Comparison of ENCODE assay signal across 8 cellular contexts in genomic region chr12:12719496-12719895, GRCh38. TPM values are rescaled to one million over a fixed set of nuclear protein-coding genes. Genes with fewer than 3 reads are reported as not detected.
DNase-seq lines count a peak whose midpoint lies in the region; ATAC-seq lines count a peak whose summit lies in the region.

No MANE protein-coding gene starts in this region.

- H3K4me3 Mint-ChIP-seq in CD4-positive, CD25-positive, alpha-beta regulatory T cell, result peak overlapping the region; percentile 91 to 99 (median 99)
- H3K4me3 Mint-ChIP-seq in activated CD4-positive, alpha-beta memory T cell treated with anti-CD3 and anti-CD28 coated beads for 36 hours, result peak overlapping the region; percentile 98

- H3K4me3 ChIP-seq in CD4-positive, CD25-positive, alpha-beta regulatory T cell (ENCODE audit: low read depth, low read length), result peak overlapping the region; percentile 100
- H3K4me3 ChIP-seq in HUES6 (ENCODE audit: low read depth, low read length) (peak overlapping the region; percentile 94), iPS-18a (ENCODE audit: low read length) (peak overlapping the region; percentile 70), subcutaneous abdominal adipose tissue (ENCODE audit: low read depth in 1 of 5, low read length in 5 of 5) (peak overlapping the region; percentile 87 to 99 (median 99))

- no peak for ATAC-seq in CD4-positive, CD25-positive, alpha-beta regulatory T cell (ENCODE audit: low read depth in 2 of 2)
- ATAC-seq in GM18511 (IDR thresholded peaks at IDR 0.05; ENCODE audit: unreplicated experiment), result no peak
- no peak for ATAC-seq in HG03442 (IDR thresholded peaks at IDR 0.05; ENCODE audit: unreplicated experiment)

- H3K27ac ChIP-seq in CD4-positive, CD25-positive, alpha-beta regulatory T cell (ENCODE audit: insufficient read depth, low read length, poor library complexity, severe bottlenecking), result peak overlapping the region; percentile 98
- no peak overlapping the region for H3K27ac ChIP-seq in HUES6 (ENCODE audit: low read depth, low read length)
- H3K27ac ChIP-seq in iPS-18a (ENCODE audit: low read length), result no peak overlapping the region
- peak overlapping the region; percentile 96 for H3K27ac ChIP-seq in subcutaneous abdominal adipose tissue (ENCODE audit: low read depth, low read length)

- peaks cover 9 to 29% (median 15%) of the 10 kb centered on the region in 4 donors for H3K4me1 Mint-ChIP-seq in CD4-positive, CD25-positive, alpha-beta regulatory T cell
- peaks cover 29% of the 10 kb centered on the region for H3K4me1 Mint-ChIP-seq in activated CD4-positive, alpha-beta memory T cell treated with anti-CD3 and anti-CD28 coated beads for 36 hours (ENCODE audit: low read depth)

- H3K9me3 Mint-ChIP-seq in CD4-positive, CD25-positive, alpha-beta regulatory T cell, result peaks cover 0 to 10% (median 0%) of the 10 kb centered on the region in 7 donors
- H3K9me3 Mint-ChIP-seq in activated CD4-positive, alpha-beta memory T cell treated with anti-CD3 and anti-CD28 coated beads for 36 hours, result no peaks in the 10 kb centered on the region

- peaks cover 42% of the 10 kb centered on the region for H3K36me3 Mint-ChIP-seq in CD4-positive, CD25-positive, alpha-beta regulatory T cell
- peaks cover 64% of the 10 kb centered on the region for H3K36me3 Mint-ChIP-seq in activated CD4-positive, alpha-beta memory T cell treated with anti-CD3 and anti-CD28 coated beads for 36 hours

- H3K27me3 Mint-ChIP-seq in CD4-positive, CD25-positive, alpha-beta regulatory T cell, result peaks cover 4% of the 10 kb centered on the region
- H3K27me3 Mint-ChIP-seq in activated CD4-positive, alpha-beta memory T cell treated with anti-CD3 and anti-CD28 coated beads for 36 hours, result no peaks in the 10 kb centered on the region

- DNase-seq in CD4-positive, CD25-positive, alpha-beta regulatory T cell, result peak in 1 of 3 donors; percentile 64
- DNase-seq in activated CD4-positive, alpha-beta memory T cell treated with anti-CD3 and anti-CD28 coated beads for 36 hours, result no peak
- no peak for DNase-seq in stimulated activated naive CD4-positive, alpha-beta T cell treated with Interleukin-2 at 50 U/mL for 16 hours (lab: John Stamatoyannopoulos, UW)

- H3K27ac Mint-ChIP-seq in CD4-positive, CD25-positive, alpha-beta regulatory T cell, result peak overlapping the region; percentile 98 to 99 (median 99)
- H3K27ac Mint-ChIP-seq in activated CD4-positive, alpha-beta memory T cell treated with anti-CD3 and anti-CD28 coated beads for 36 hours, result peak overlapping the region; percentile 98

- intact Hi-C loops in activated CD4-positive, alpha-beta memory T cell treated with anti-CD3 and anti-CD28 coated beads for 36 hours (cut with micrococcal nuclease), result loop anchor here (5.0 kb wide), 2 partner anchors 217 to 712 kb away; no protein-coding TSS in a partner anchor

- peaks cover 38% of the 10 kb centered on the region for H3K36me3 ChIP-seq in CD4-positive, CD25-positive, alpha-beta regulatory T cell (ENCODE audit: control insufficient read depth, insufficient read depth, low read length)
- H3K36me3 ChIP-seq in HUES6 (ENCODE audit: control insufficient read depth, insufficient read depth, low read length) (peaks cover 28% of the 10 kb centered on the region), iPS-18a (ENCODE audit: control insufficient read depth, low read depth, low read length) (peaks cover 20% of the 10 kb centered on the region), subcutaneous abdominal adipose tissue (ENCODE audit: control insufficient read depth in 5 of 5, insufficient read depth in 5 of 5, low read length in 5 of 5) (peaks cover 5 to 23% (median 12%) of the 10 kb centered on the region in 5 donors)

- CTCF ChIA-PET in activated CD4-positive, alpha-beta memory T cell treated with anti-CD3 and anti-CD28 coated beads for 36 hours (lab: Charles Lee), result interaction anchor here (3.2 kb wide), 1 partner anchor 17 kb away, joined by 20 read pairs; no protein-coding TSS in a partner anchor

- POLR2A ChIA-PET in activated CD4-positive, alpha-beta memory T cell treated with anti-CD3 and anti-CD28 coated beads for 36 hours (lab: Charles Lee), result interaction anchor here (0.8 to 7.3 kb wide), 10 partner anchors 6 to 362 kb away, joined by 3 to 135 read pairs (median 9); partner anchors contain the start of genes BORCS5 and GPR19

- H3K9ac ChIP-seq in HUES6 (ENCODE audit: low read length), result no peak overlapping the region
- H3K9ac ChIP-seq in iPS-18a (ENCODE audit: low read length), result no peak overlapping the region
- H3K9ac ChIP-seq in subcutaneous abdominal adipose tissue (ENCODE audit: low read length in 5 of 5), result peak overlapping the region; percentile 69 to 92 (median 91)

- no peaks in the 10 kb centered on the region for H3K9me3 ChIP-seq in CD4-positive, CD25-positive, alpha-beta regulatory T cell (ENCODE audit: control insufficient read depth in 2 of 2, low read length in 2 of 2)
- no peaks in the 10 kb centered on the region for H3K9me3 ChIP-seq in HUES6 (ENCODE audit: control insufficient read depth, insufficient read depth, low read depth, low read length)
- H3K9me3 ChIP-seq in iPS-18a (ENCODE audit: control insufficient read depth, low read depth, low read length), result no peaks in the 10 kb centered on the region
- H3K9me3 ChIP-seq in subcutaneous abdominal adipose tissue (ENCODE audit: control insufficient read depth in 5 of 5, low read length in 5 of 5), result no peaks in the 10 kb centered on the region

- H3K4me1 ChIP-seq in CD4-positive, CD25-positive, alpha-beta regulatory T cell (ENCODE audit: control insufficient read depth, insufficient read depth, low read length, poor library complexity, severe bottlenecking), result peaks cover 51% of the 10 kb centered on the region
- peaks cover 43% of the 10 kb centered on the region for H3K4me1 ChIP-seq in HUES6 (ENCODE audit: control insufficient read depth, insufficient read depth, low read length)
- H3K4me1 ChIP-seq in iPS-18a (ENCODE audit: control insufficient read depth, low read depth, low read length), result peaks cover 38% of the 10 kb centered on the region
- peaks cover 7 to 79% (median 75%) of the 10 kb centered on the region in 5 donors for H3K4me1 ChIP-seq in subcutaneous abdominal adipose tissue (ENCODE audit: control insufficient read depth in 5 of 5, insufficient read depth in 5 of 5, low read length in 5 of 5)

- no peaks in the 10 kb centered on the region for H3K27me3 ChIP-seq in CD4-positive, CD25-positive, alpha-beta regulatory T cell (ENCODE audit: control insufficient read depth, insufficient read depth, low read length)
- H3K27me3 ChIP-seq in HUES6 (ENCODE audit: control insufficient read depth, insufficient read depth, low read length) (peaks cover 27% of the 10 kb centered on the region), iPS-18a (ENCODE audit: control insufficient read depth, insufficient read depth, low read length) (peaks cover 88% of the 10 kb centered on the region), subcutaneous abdominal adipose tissue (ENCODE audit: control insufficient read depth in 5 of 5, insufficient read depth in 4 of 5, low read length in 5 of 5) (no peaks in the 10 kb centered on the region)

RNA-seq across cellular contexts. Expression of gene CDKN1B, which starts 2.3 kb away (rescaled TPM):
- total RNA-seq in CD4-positive, CD25-positive, alpha-beta regulatory T cell, result 391 TPM
- 10 to 100 TPM; 13.4 to 41.7 (median 21.1) TPM for polyA plus RNA-seq in CD4-positive, CD25-positive, alpha-beta regulatory T cell
- total RNA-seq in activated CD4-positive, alpha-beta memory T cell treated with anti-CD3 and anti-CD28 coated beads for 36 hours, result 10 to 100 TPM; 52.4 to 52.8 TPM

RNA-seq across cellular contexts. Expression of gene GPR19, which starts 23.5 kb away (rescaled TPM):
- 5.8 TPM for total RNA-seq in CD4-positive, CD25-positive, alpha-beta regulatory T cell
- 1 to 10 TPM; 3.5 to 6.1 (median 4.0) TPM for polyA plus RNA-seq in CD4-positive, CD25-positive, alpha-beta regulatory T cell
- 10 to 100 TPM; 23.1 to 24.5 TPM for total RNA-seq in activated CD4-positive, alpha-beta memory T cell treated with anti-CD3 and anti-CD28 coated beads for 36 hours

Comparison
In these comparisons a context has a peak if more than half of its experiments do, and no peak if none do; other contexts are left out.
1. H3K27ac ChIP-seq: peak in CD4-positive, CD25-positive, alpha-beta regulatory T cell (single experiment) and subcutaneous abdominal adipose tissue (single experiment); none in HUES6 (single experiment) and iPS-18a (single experiment).
2. H3K9ac ChIP-seq: peak in subcutaneous abdominal adipose tissue (5 of 5); none in HUES6 (single experiment) and iPS-18a (single experiment).
3. Peak in every context shown above with its lines, with median percentiles within 50 percentile points of each other: H3K4me3 ChIP-seq.